Comparison of ENCODE assay signal across 8 cellular contexts in the genomic region with DNA sequence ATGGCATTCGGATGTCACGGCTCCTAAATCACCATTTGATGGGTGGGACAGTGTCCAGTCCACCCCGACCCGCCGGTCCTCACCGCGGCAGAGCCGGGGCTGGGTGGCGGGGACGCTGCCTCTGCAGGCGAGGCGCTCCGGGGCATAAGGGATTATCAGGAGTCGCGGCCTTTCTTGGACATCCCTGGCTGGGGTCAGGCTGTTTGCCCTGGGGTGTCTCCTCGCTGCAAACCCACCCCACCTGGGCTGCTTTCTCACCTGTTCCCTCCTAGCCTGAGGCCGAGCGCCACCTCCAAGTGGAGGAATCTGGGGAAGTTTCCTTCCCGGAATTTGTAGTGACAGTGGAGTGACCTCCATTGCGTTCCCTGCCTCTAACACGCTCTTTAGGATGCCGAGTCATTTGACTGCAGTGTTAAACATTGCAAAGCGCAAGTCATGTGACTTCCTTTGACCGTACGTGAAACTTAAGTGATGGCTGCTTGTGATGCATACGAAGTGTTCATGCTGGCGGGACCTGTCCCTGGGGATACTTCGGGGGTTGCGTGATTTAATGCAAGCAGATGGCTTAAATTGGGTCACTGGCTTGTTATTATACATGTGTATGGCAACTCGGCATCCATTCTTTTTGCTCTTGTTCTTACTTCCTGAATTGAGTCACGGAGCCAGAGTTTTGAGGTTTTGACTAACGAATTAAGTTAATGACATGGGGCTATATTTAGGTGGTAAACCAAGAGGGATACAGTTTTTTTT. TPM values are rescaled to one million over a fixed set of nuclear protein-coding genes. Genes with fewer than 3 reads are reported as not detected.
A peak's percentile ranks its signal among the peaks of the same experiment; 100 is the strongest.
DNase-seq lines count a peak whose midpoint lies in the region; ATAC-seq and TF ChIP-seq lines count a peak whose summit lies in the region.

No MANE protein-coding gene starts in this region.

- H3K27ac ChIP-seq in duodenal mucosa (ENCODE audit: low read depth, low read length) (peak overlapping the region; percentile 70), liver (ENCODE audit: low read depth in 1 of 2, low read length in 2 of 2) (peak overlapping the region; percentile 98 to 100)

- no peak for TF ChIP-seq CTCF in liver (IDR thresholded peaks at IDR 0.05; ENCODE audit: low read depth, low read length, missing input control)

- H3K9me3 ChIP-seq in duodenal mucosa (ENCODE audit: control insufficient read depth in 1 of 2, low read length in 2 of 2) (no peaks in the 10 kb centered on the region), liver (ENCODE audit: control insufficient read depth in 4 of 4, low read length in 3 of 4) (no peaks in the 10 kb centered on the region)

- H3K4me3 ChIP-seq in duodenal mucosa (ENCODE audit: low read depth in 1 of 2, low read length in 2 of 2) = peak overlapping the region; percentile 81
- H3K4me3 ChIP-seq in liver (ENCODE audit: low read depth in 1 of 3, low read length in 3 of 3) = peak overlapping the region; percentile 83 to 99 (median 87)

- H3K36me3 ChIP-seq in duodenal mucosa (ENCODE audit: control insufficient read depth in 1 of 2, insufficient read depth in 2 of 2, low read length in 2 of 2) (peaks cover 0 to 20% of the 10 kb centered on the region in 2 donors), liver (ENCODE audit: control insufficient read depth in 4 of 4, insufficient read depth in 3 of 4, low read depth in 1 of 4, low read length in 3 of 4) (peaks cover 7 to 16% (median 14%) of the 10 kb centered on the region in 4 donors)

- H3K4me1 ChIP-seq in duodenal mucosa (ENCODE audit: control insufficient read depth in 1 of 2, insufficient read depth in 2 of 2, low read length in 2 of 2) (peaks cover 5 to 8% of the 10 kb centered on the region in 2 donors), liver (ENCODE audit: control insufficient read depth in 4 of 4, insufficient read depth in 4 of 4, low read length in 3 of 4) (peaks cover 1 to 20% (median 16%) of the 10 kb centered on the region in 4 donors)

- under 1% methylated on average over 32 of the region's 32 CpGs for WGBS in liver

- peak overlapping the region; percentile 82 to 94 for H3K9ac ChIP-seq in duodenal mucosa (ENCODE audit: low read depth in 1 of 2, low read length in 2 of 2)
- peak overlapping the region; percentile 51 to 97 for H3K9ac ChIP-seq in liver (ENCODE audit: low read depth in 1 of 2, low read length in 2 of 2)

- DNase-seq in Ammon's horn (ENCODE audit: low spot score) (peak; percentile 80), NCI-H345 treated with DMSO at 0.1 percent for 48 hours (lab: John Stamatoyannopoulos, UW; ENCODE audit: unreplicated experiment) (peak; percentile 52)
- DNase-seq in activated CD4-positive, alpha-beta T cell treated with anti-CD3 and anti-CD28 coated beads, Interleukin-2, amount 50 U/mL, for 1 hour = peak; percentile 34
- DNase-seq in stimulated activated CD4-positive, alpha-beta T cell treated with anti-CD3 and anti-CD28 coated beads, TNF-alpha, amount 100 ng/mL, for 24 hours (ENCODE audit: low read depth in 3 of 3) = peak in 2 of 3 experiments; percentile 18 to 50

- ATAC-seq in GM19023 (IDR thresholded peaks at IDR 0.05; ENCODE audit: unreplicated experiment) (peak; percentile 85), HG03196 (IDR thresholded peaks at IDR 0.05; ENCODE audit: unreplicated experiment) (peak; percentile 96)

- no peak for TF ChIP-seq RAD21 in liver (IDR thresholded peaks at IDR 0.05)

- H3K27me3 ChIP-seq in duodenal mucosa (ENCODE audit: control insufficient read depth in 1 of 2, insufficient read depth in 2 of 2, low read length in 2 of 2) (no peaks in the 10 kb centered on the region), liver (ENCODE audit: control insufficient read depth in 4 of 4, insufficient read depth in 4 of 4, low read length in 3 of 4) (no peaks in the 10 kb centered on the region)

TF ChIP-seq in liver, 16 proteins besides CTCF, POLR2A, EP300 and RAD21:
- TF ChIP-seq TAF1 (conservative IDR thresholded peaks at IDR 0.05) (no peak), GABPA (IDR thresholded peaks at IDR 0.05 in 1 of 2, conservative IDR thresholded peaks at IDR 0.05 in 1 of 2) (peak in 1 of 2 donors; percentile 10), YY1 (IDR thresholded peaks at IDR 0.05) (peak; percentile 89), FOXA1 (IDR thresholded peaks at IDR 0.05) (no peak), JUND (IDR thresholded peaks at IDR 0.05) (no peak), RXRA (IDR thresholded peaks at IDR 0.05) (peak in 1 of 2 donors; percentile 16), HNF4G (IDR thresholded peaks at IDR 0.05) (no peak)
- TF ChIP-seq, protein P1, sequence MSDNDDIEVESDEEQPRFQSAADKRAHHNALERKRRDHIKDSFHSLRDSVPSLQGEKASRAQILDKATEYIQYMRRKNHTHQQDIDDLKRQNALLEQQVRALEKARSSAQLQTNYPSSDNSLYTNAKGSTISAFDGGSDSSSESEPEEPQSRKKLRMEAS (IDR thresholded peaks at IDR 0.05) = no peak
- TF ChIP-seq, protein P2, sequence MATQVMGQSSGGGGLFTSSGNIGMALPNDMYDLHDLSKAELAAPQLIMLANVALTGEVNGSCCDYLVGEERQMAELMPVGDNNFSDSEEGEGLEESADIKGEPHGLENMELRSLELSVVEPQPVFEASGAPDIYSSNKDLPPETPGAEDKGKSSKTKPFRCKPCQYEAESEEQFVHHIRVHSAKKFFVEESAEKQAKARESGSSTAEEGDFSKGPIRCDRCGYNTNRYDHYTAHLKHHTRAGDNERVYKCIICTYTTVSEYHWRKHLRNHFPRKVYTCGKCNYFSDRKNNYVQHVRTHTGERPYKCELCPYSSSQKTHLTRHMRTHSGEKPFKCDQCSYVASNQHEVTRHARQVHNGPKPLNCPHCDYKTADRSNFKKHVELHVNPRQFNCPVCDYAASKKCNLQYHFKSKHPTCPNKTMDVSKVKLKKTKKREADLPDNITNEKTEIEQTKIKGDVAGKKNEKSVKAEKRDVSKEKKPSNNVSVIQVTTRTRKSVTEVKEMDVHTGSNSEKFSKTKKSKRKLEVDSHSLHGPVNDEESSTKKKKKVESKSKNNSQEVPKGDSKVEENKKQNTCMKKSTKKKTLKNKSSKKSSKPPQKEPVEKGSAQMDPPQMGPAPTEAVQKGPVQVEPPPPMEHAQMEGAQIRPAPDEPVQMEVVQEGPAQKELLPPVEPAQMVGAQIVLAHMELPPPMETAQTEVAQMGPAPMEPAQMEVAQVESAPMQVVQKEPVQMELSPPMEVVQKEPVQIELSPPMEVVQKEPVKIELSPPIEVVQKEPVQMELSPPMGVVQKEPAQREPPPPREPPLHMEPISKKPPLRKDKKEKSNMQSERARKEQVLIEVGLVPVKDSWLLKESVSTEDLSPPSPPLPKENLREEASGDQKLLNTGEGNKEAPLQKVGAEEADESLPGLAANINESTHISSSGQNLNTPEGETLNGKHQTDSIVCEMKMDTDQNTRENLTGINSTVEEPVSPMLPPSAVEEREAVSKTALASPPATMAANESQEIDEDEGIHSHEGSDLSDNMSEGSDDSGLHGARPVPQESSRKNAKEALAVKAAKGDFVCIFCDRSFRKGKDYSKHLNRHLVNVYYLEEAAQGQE (IDR thresholded peaks at IDR 0.05) = no peak
- TF ChIP-seq, protein P3, sequence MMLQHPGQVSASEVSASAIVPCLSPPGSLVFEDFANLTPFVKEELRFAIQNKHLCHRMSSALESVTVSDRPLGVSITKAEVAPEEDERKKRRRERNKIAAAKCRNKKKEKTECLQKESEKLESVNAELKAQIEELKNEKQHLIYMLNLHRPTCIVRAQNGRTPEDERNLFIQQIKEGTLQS (IDR thresholded peaks at IDR 0.05) = no peak

RNA-seq across cellular contexts. Expression of a gene that starts 0.5 kb away (rescaled TPM):
- 10 to 100 TPM; 66.9 to 75.9 TPM for total RNA-seq in liver
- 10 to 100 TPM; 20.7 to 33.9 TPM for polyA plus RNA-seq in liver

Comparison
In these comparisons a context has a peak if more than half of its experiments do, and no peak if none do; other contexts are left out.
1. Peak in every context shown above with its lines: DNase-seq, ATAC-seq, H3K4me3 ChIP-seq and H3K27ac ChIP-seq.